9 cellular contexts compared by ENCODE assay signal in genomic region chr19:40807147-40808020, GRCh38. TPM values are rescaled to one million over a fixed set of nuclear protein-coding genes. Genes with fewer than 3 reads are reported as not detected.
DNase-seq lines count a peak whose midpoint lies in the region; ATAC-seq, FAIRE-seq and TF ChIP-seq lines count a peak whose summit lies in the region.
"Had no signal": no experiment of that assay in that cellular context is flagged by ENCODE, and none has a peak within 500 bp of the region (broad histone marks: within the 10 kb centered on the region; RNA-seq: fewer than 3 reads in every experiment).

No MANE protein-coding gene starts in this region.

- TF ChIP-seq RAD21 in Ishikawa (IDR thresholded peaks at IDR 0.05; ENCODE audit: low read depth) = peak; percentile 35; the same call in 1 of the 2 replicates
- TF ChIP-seq RAD21 in neural cell (conservative IDR thresholded peaks at IDR 0.05) = no peak

- H3K4me3 ChIP-seq in neural cell (ENCODE audit: low read length) = peak overlapping the region; percentile 92

- peaks cover 73% of the 10 kb centered on the region for H3K4me1 Mint-ChIP-seq in chondrocyte (ENCODE audit: low read depth)

- no peak overlapping the region for H2AFZ ChIP-seq in neural cell (ENCODE audit: low read depth, low read length)

- H3K9ac ChIP-seq in neural cell (ENCODE audit: low read length) = peak overlapping the region; percentile 49

- no peak overlapping the region for H3K4me2 ChIP-seq in neural cell (ENCODE audit: low read length)

- H3K9me3 Mint-ChIP-seq in chondrocyte (ENCODE audit: low read depth) = no peaks in the 10 kb centered on the region

- no peaks in the 10 kb centered on the region for H3K27me3 Mint-ChIP-seq in chondrocyte (ENCODE audit: low read depth)

- no peaks in the 10 kb centered on the region for H3K9me2 ChIP-seq in neural cell (ENCODE audit: insufficient read depth, low read length)

- H3K27ac ChIP-seq in neural cell (ENCODE audit: low read length) = peak overlapping the region; percentile 85

- H3K4me3 Mint-ChIP-seq in chondrocyte (ENCODE audit: unreplicated experiment) = no peak overlapping the region

- FAIRE-seq in D721Med (lab: Jason Lieb, UNC) = no peak
- FAIRE-seq: islet of Langerhans had no signal

- H3K36me3 Mint-ChIP-seq in chondrocyte (ENCODE audit: low read depth) = peaks cover 13% of the 10 kb centered on the region

- peaks cover 3% of the 10 kb centered on the region for H3K36me3 ChIP-seq in neural cell (ENCODE audit: insufficient read depth, low read length)

- peaks cover 42% of the 10 kb centered on the region for H3K79me2 ChIP-seq in neural cell (replicated peaks; ENCODE audit: insufficient read depth, low read length)

- TF ChIP-seq EP300 in Ishikawa (IDR thresholded peaks at IDR 0.05; ENCODE audit: borderline replicate concordance) (no peak), neural cell (conservative IDR thresholded peaks at IDR 0.05; ENCODE audit: poor library complexity, severe bottlenecking) (no peak)

- H4K20me1 ChIP-seq in neural cell (ENCODE audit: insufficient read depth) = peaks cover 7% of the 10 kb centered on the region

- peak overlapping the region; percentile 89 for H3K27ac Mint-ChIP-seq in chondrocyte (ENCODE audit: unreplicated experiment)

- H3K27me3 ChIP-seq in neural cell (ENCODE audit: insufficient read depth, low read depth, low read length) = no peaks in the 10 kb centered on the region

- H3K9me3 ChIP-seq in neural cell (ENCODE audit: low read length) = no peaks in the 10 kb centered on the region

- DNase-seq in D721Med (ENCODE audit: insufficient read length, low spot score) = no peak
- no peak for DNase-seq in chondrocyte (ENCODE audit: low spot score)
- DNase-seq in HPDE6-E6E7 (ENCODE audit: extremely low spot score) = no peak
- DNase-seq in NCI-H774 (lab: John Stamatoyannopoulos, UW) = no peak
- DNase-seq in GM19240 (ENCODE audit: insufficient read length, low spot score) = no peak

- peak; percentile 6 for TF ChIP-seq CTCF in D721Med (IDR thresholded peaks at IDR 0.05; ENCODE audit: insufficient read depth, missing control alignments)
- TF ChIP-seq CTCF in chondrocyte (IDR thresholded peaks at IDR 0.05) = peak; percentile 66
- TF ChIP-seq CTCF in neural cell (IDR thresholded peaks at IDR 0.05; ENCODE audit: poor library complexity, severe bottlenecking) = no peak

- H3F3A ChIP-seq in neural cell (ENCODE audit: insufficient read depth, low read length, poor library complexity, severe bottlenecking) = no peaks in the 10 kb centered on the region

- ATAC-seq in GM21786 (IDR thresholded peaks at IDR 0.05; ENCODE audit: unreplicated experiment) = no peak

TF ChIP-seq in Ishikawa, 13 proteins besides CTCF, POLR2A, EP300 and RAD21:
- no peak for TF ChIP-seq FOXM1 (IDR thresholded peaks at IDR 0.05; ENCODE audit: borderline replicate concordance, low read depth)
- no peak for TF ChIP-seq YY1 (IDR thresholded peaks at IDR 0.05; ENCODE audit: low read depth)
- no peak for TF ChIP-seq CREB1 (IDR thresholded peaks at IDR 0.05; ENCODE audit: low read depth)
- TF ChIP-seq ZBTB7A (IDR thresholded peaks at IDR 0.05; ENCODE audit: low read depth) = no peak
- TF ChIP-seq EGR1 (IDR thresholded peaks at IDR 0.05) = no peak

TF ChIP-seq in neural cell, 6 proteins besides CTCF, POLR2A, EP300 and RAD21:
- TF ChIP-seq TAF1 (IDR thresholded peaks at IDR 0.05; ENCODE audit: low read depth) = no peak
- no peak for TF ChIP-seq EZH2 (IDR thresholded peaks at IDR 0.05; ENCODE audit: borderline replicate concordance, insufficient read depth, low read length, poor library complexity, severe bottlenecking)
- TF ChIP-seq REST (IDR thresholded peaks at IDR 0.05; ENCODE audit: borderline replicate concordance) = no peak
- TF ChIP-seq POLR2AphosphoS5 (IDR thresholded peaks at IDR 0.05) = no peak
- no peak for TF ChIP-seq MXI1 (conservative IDR thresholded peaks at IDR 0.05; ENCODE audit: poor library complexity, severe bottlenecking)
- TF ChIP-seq SMC3 (conservative IDR thresholded peaks at IDR 0.05; ENCODE audit: poor library complexity) = no peak

RNA-seq across cellular contexts. Expression of gene EGLN2, which starts 8.4 kb away (rescaled TPM):
- 74.6 to 83.1 TPM (median 83.0 TPM) in 3 replicates for total RNA-seq in chondrocyte
- 110 and 112 TPM in 2 replicates for polyA plus RNA-seq in neural cell
- polyA minus RNA-seq in neural cell = 112 and 117 TPM in 2 replicates

RNA-seq across cellular contexts. Expression of gene RAB4B, which starts 29.3 kb away (rescaled TPM):
- 19.2 to 23.4 TPM (median 23.2 TPM) in 3 replicates for total RNA-seq in chondrocyte
- 66.0 and 76.2 TPM in 2 replicates for polyA plus RNA-seq in neural cell
- polyA minus RNA-seq in neural cell = 25.1 and 29.5 TPM in 2 replicates

RNA-seq across cellular contexts. Expression of gene MIA, which starts 32.1 kb away (rescaled TPM):
- 1.4 to 2.6 TPM (median 2.4 TPM) in 3 replicates for total RNA-seq in chondrocyte
- polyA plus RNA-seq in neural cell = 1.8 and 4.0 TPM in 2 replicates
- not detected in 2 replicates for polyA minus RNA-seq in neural cell

RNA-seq across cellular contexts. Expression of gene CYP2A6, which starts 42.9 kb away (rescaled TPM):
- not detected in 3 replicates for total RNA-seq in chondrocyte
- not detected in 2 replicates for polyA plus RNA-seq in neural cell
- polyA minus RNA-seq in neural cell = not detected in 2 replicates

RNA-seq across cellular contexts. Expression of gene SNRPA, which starts 56.4 kb away (rescaled TPM):
- total RNA-seq in chondrocyte = 34.9 to 64.6 TPM (median 37.0 TPM) in 3 replicates
- 29.9 and 37.9 TPM in 2 replicates for polyA plus RNA-seq in neural cell
- 14.4 and 19.2 TPM in 2 replicates for polyA minus RNA-seq in neural cell
